In genomic region chr1:8886589-8886988, GRCh38 we compare ENCODE assay signal across 22 cellular contexts. TPM values are rescaled to one million over a fixed set of nuclear protein-coding genes. Genes with fewer than 3 reads are reported as not detected.
DNase-seq lines count a peak whose midpoint lies in the region; ATAC-seq, FAIRE-seq and TF ChIP-seq lines count a peak whose summit lies in the region.
"Had no signal": no experiment of that assay in that cellular context is flagged by ENCODE, and none has a peak within 500 bp of the region (broad histone marks: within the 10 kb centered on the region; RNA-seq: fewer than 3 reads in every experiment).

No MANE protein-coding gene starts in this region.

- no peaks in the 10 kb centered on the region for H3K36me3 Mint-ChIP-seq in neural progenitor cell
- H3K36me3 Mint-ChIP-seq: CD4-positive, CD25-positive, alpha-beta regulatory T cell; CD8-positive, alpha-beta memory T cell; IgD-negative memory B cell had no signal

- FAIRE-seq in A549 (lab: Jason Lieb, UNC) (no peak), GM12878 (lab: Jason Lieb, UNC) (no peak)
- FAIRE-seq: G401.6, GM12892, GM18507, H1, HTR-8/SVneo had no signal

- CTCF ChIA-PET in A549 (lab: Yijun Ruan, JAX) (interaction anchor here (1.0 to 2.5 kb wide), 5 partner anchors 15 to 101 kb away, joined by 3 to 9 read pairs (median 5); no protein-coding TSS in a partner anchor), GM12878 (lab: Yijun Ruan, JAX) (interaction anchor here (0.7 to 2.2 kb wide), 2 partner anchors 37 to 38 kb away, joined by 3 to 6 read pairs; no protein-coding TSS in a partner anchor)

- SMC1A ChIA-PET in GM12878 (lab: Charles Lee; ENCODE audit: uncharacterized antibody, unreplicated experiment): no interaction called here

- H3K79me2 ChIP-seq in GM12878 (ENCODE audit: control insufficient read depth, insufficient read depth, low read length) (no peaks in the 10 kb centered on the region), neural progenitor cell (ENCODE audit: low read depth) (no peaks in the 10 kb centered on the region)

- no peaks in the 10 kb centered on the region for H3K36me3 ChIP-seq in GM12878 (ENCODE audit: control insufficient read depth in 2 of 2, insufficient read depth in 2 of 2, low read length in 1 of 2)
- no peaks in the 10 kb centered on the region for H3K36me3 ChIP-seq in lower lobe of right lung
- no peaks in the 10 kb centered on the region for H3K36me3 ChIP-seq in neural progenitor cell
- H3K36me3 ChIP-seq in mucosa of descending colon (ENCODE audit: low read depth): no peaks in the 10 kb centered on the region
- H3K36me3 ChIP-seq: BE2C had no signal

- H3K9ac ChIP-seq in GM12878 (ENCODE audit: control insufficient read depth, insufficient read depth, low read length) (no peak overlapping the region), neural progenitor cell (no peak overlapping the region)

- TF ChIP-seq EP300 in A549 (IDR thresholded peaks at IDR 0.05): no peak
- TF ChIP-seq EP300 in GM12878 (IDR thresholded peaks at IDR 0.05; ENCODE audit: borderline replicate concordance in 1 of 2, control insufficient read depth in 1 of 2, low read depth in 2 of 2, low read length in 2 of 2): no peak

- H3K4me2 ChIP-seq in A549 (no peak overlapping the region), GM12878 (ENCODE audit: control insufficient read depth, insufficient read depth) (no peak overlapping the region), neural progenitor cell (no peak overlapping the region)

- H3K27ac Mint-ChIP-seq in neural progenitor cell: no peak overlapping the region
- H3K27ac Mint-ChIP-seq: H9 had no signal

- H3K4me3 Mint-ChIP-seq in neural progenitor cell: peak overlapping the region; percentile 67
- H3K4me3 Mint-ChIP-seq: CD4-positive, CD25-positive, alpha-beta regulatory T cell; CD8-positive, alpha-beta memory T cell; H9; IgD-negative memory B cell had no signal

- TF ChIP-seq CTCF in A549 (IDR thresholded peaks at IDR 0.05) (no peak), GM12878 (IDR thresholded peaks at IDR 0.05 in 2 of 3, conservative IDR thresholded peaks at IDR 0.05 in 1 of 3; ENCODE audit: control insufficient read depth in 2 of 3, extremely low read depth in 1 of 3, insufficient read depth in 1 of 3, low read depth in 3 of 3, low read length in 3 of 3) (no peak), lower lobe of right lung (IDR thresholded peaks at IDR 0.05) (no peak), neural progenitor cell (IDR thresholded peaks at IDR 0.05) (no peak), mucosa of descending colon (IDR thresholded peaks at IDR 0.05) (no peak)

- H4K20me1 ChIP-seq in GM12878 (ENCODE audit: control insufficient read depth, insufficient read depth) (no peaks in the 10 kb centered on the region), neural progenitor cell (ENCODE audit: low read depth) (no peaks in the 10 kb centered on the region)

- H2AFZ ChIP-seq in GM12878 (ENCODE audit: control insufficient read depth, low read depth, low read length): no peak overlapping the region
- H2AFZ ChIP-seq in neural progenitor cell (replicated peaks): no peak overlapping the region

- H3K4me1 ChIP-seq in A549 (peaks cover 65% of the 10 kb centered on the region), GM12878 (ENCODE audit: control insufficient read depth, insufficient read depth, low read length) (no peaks in the 10 kb centered on the region), lower lobe of right lung (peaks cover 20% of the 10 kb centered on the region), neural progenitor cell (peaks cover 23% of the 10 kb centered on the region), mucosa of descending colon (ENCODE audit: low read depth) (peaks cover 7% of the 10 kb centered on the region)
- H3K4me1 ChIP-seq: BE2C had no signal

- peaks cover 13% of the 10 kb centered on the region for H3K27me3 Mint-ChIP-seq in neural progenitor cell (ENCODE audit: insufficient read depth, low read depth)
- H3K27me3 Mint-ChIP-seq: CD4-positive, CD25-positive, alpha-beta regulatory T cell; IgD-negative memory B cell had no signal

- ATAC-seq in A549 (no peak), GM12878 (no peak), lower lobe of right lung (no peak), mucosa of descending colon (no peak)

- H3K27ac ChIP-seq in A549 (peak overlapping the region; percentile 99), GM12878 (ENCODE audit: control insufficient read depth, insufficient read depth) (no peak overlapping the region), lower lobe of right lung (peak overlapping the region; percentile 31), neural progenitor cell (no peak overlapping the region)

- in situ Hi-C loops in GM12878 (cut with MboI): no loop called here

- WGBS in A549 (ENCODE audit: missing lambda C conversion rate): 92% methylated on average over 2 of the region's 2 CpGs
- 92% methylated on average over 2 of the region's 2 CpGs for WGBS in GM12878 (ENCODE audit: insufficient coverage, insufficient replicate concordance, low lambda C conversion rate, missing lambda C conversion rate)

- H3K27me3 ChIP-seq in GM12878 (replicated peaks in 1 of 2; ENCODE audit: control insufficient read depth in 2 of 2, insufficient read depth in 2 of 2, low read length in 1 of 2) (no peaks in the 10 kb centered on the region; a peak in 1 of 4 replicates), lower lobe of right lung (ENCODE audit: low read depth) (no peaks in the 10 kb centered on the region), neural progenitor cell (no peaks in the 10 kb centered on the region)
- H3K27me3 ChIP-seq: BE2C had no signal

- no TSS peak for BruUV-seq in GM12878 (replicated peaks; lab: Mats Ljungman, UMichigan)

- intact Hi-C loops in GM12878 (cut with micrococcal nuclease; ENCODE audit: unreplicated experiment): no loop called here
- intact Hi-C loops in lower lobe of right lung (cut with DNase I): no loop called here
- intact Hi-C loops in mucosa of descending colon (cut with DNase I, micrococcal nuclease): no loop called here

- RAD21 ChIA-PET in GM12878 (lab: Charles Lee; ENCODE audit: unreplicated experiment): no interaction called here

- H3K9me3 ChIP-seq in A549: no peaks in the 10 kb centered on the region
- no peaks in the 10 kb centered on the region for H3K9me3 ChIP-seq in GM12878 (replicated peaks; ENCODE audit: control insufficient read depth, insufficient read depth, low read length)
- no peaks in the 10 kb centered on the region for H3K9me3 ChIP-seq in lower lobe of right lung
- no peaks in the 10 kb centered on the region for H3K9me3 ChIP-seq in neural progenitor cell (ENCODE audit: low read depth)
- no peaks in the 10 kb centered on the region for H3K9me3 ChIP-seq in mucosa of descending colon
- H3K9me3 ChIP-seq: BE2C had no signal

- DNase-seq in A549 (ENCODE audit: low read depth in 1 of 2, low spot score in 1 of 2) (no peak), GM12878 (ENCODE audit: low read depth, low spot score) (no peak), lower lobe of right lung (no peak), neural progenitor cell (ENCODE audit: low spot score) (no peak), NCI-H226 (no peak), mucosa of descending colon (no peak), DMS153 treated with DMSO at 0.1 percent for 48 hours (lab: John Stamatoyannopoulos, UW; ENCODE audit: unreplicated experiment) (no peak), Ammon's horn (ENCODE audit: low spot score) (no peak)
- DNase-seq: 8988T; BE2C; C1 segment of cervical spinal cord; CD4-positive, CD25-positive, alpha-beta regulatory T cell; CD8-positive, alpha-beta memory T cell; COR-L47; DMS 273 treated with DMSO at 0.1 percent for 48 hours; H9 had no signal

- POLR2A ChIA-PET in A549 (lab: Yijun Ruan, JAX): no interaction called here
- POLR2A ChIA-PET in GM12878 (lab: Charles Lee): interaction anchor here (1.9 kb wide), 1 partner anchor 8 kb away, joined by 5 read pairs; the partner anchor contains the start of gene ENO1

- H3K4me3 ChIP-seq in A549 (no peak overlapping the region), GM12878 (no peak overlapping the region), lower lobe of right lung (no peak overlapping the region), neural progenitor cell (no peak overlapping the region), mucosa of descending colon (no peak overlapping the region)

- H3K9me3 Mint-ChIP-seq in neural progenitor cell: no peaks in the 10 kb centered on the region
- H3K9me3 Mint-ChIP-seq: CD4-positive, CD25-positive, alpha-beta regulatory T cell; CD8-positive, alpha-beta memory T cell; H9; IgD-negative memory B cell had no signal

- peaks cover 33% of the 10 kb centered on the region for H3K4me1 Mint-ChIP-seq in neural progenitor cell
- H3K4me1 Mint-ChIP-seq: CD4-positive, CD25-positive, alpha-beta regulatory T cell; CD8-positive, alpha-beta memory T cell; IgD-negative memory B cell had no signal

- peaks cover 34% of the 10 kb centered on the region for H3F3A ChIP-seq in neural progenitor cell (ENCODE audit: low read depth)

- TF ChIP-seq POLR2A in A549 (IDR thresholded peaks at IDR 0.05; ENCODE audit: low read length): no peak
- no peak for TF ChIP-seq POLR2A in GM12878 (IDR thresholded peaks at IDR 0.05; ENCODE audit: low read depth, low read length)

- TF ChIP-seq RAD21 in A549 (conservative IDR thresholded peaks at IDR 0.05 in 1 of 2, IDR thresholded peaks at IDR 0.05 in 1 of 2): no peak
- TF ChIP-seq RAD21 in GM12878 (IDR thresholded peaks at IDR 0.05; ENCODE audit: insufficient read depth, low read depth, low read length): no peak

RNA-seq across cellular contexts. Expression of gene ENO1, which starts 8.1 kb away (rescaled TPM):
- polyA plus RNA-seq in A549 (2011; rRNA removed): 1,899 and 1,948 TPM in 2 replicates
- polyA plus RNA-seq in A549 (2012; cell fraction: cytosol; rRNA removed): 2,304 and 2,482 TPM in 2 replicates
- polyA plus RNA-seq in A549 (2012; cell fraction: nucleus; rRNA removed): 3,157 and 3,429 TPM in 2 replicates
- 2,937 to 2,981 TPM (median 2,952 TPM) in 3 replicates for polyA plus RNA-seq in A549 (2017; fragmentation: RNase III; extraction: RNeasy Plus Mini Kit Qiagen cat#74134 plus additional on column Dnase treatment)
- polyA minus RNA-seq in A549 (2011; rRNA and poly(A)+ RNA removed): 2,309 and 2,515 TPM in 2 replicates
- 1,080 and 1,100 TPM in 2 replicates for total RNA-seq in GM12878 (2013; cell fraction: nucleolus; rRNA removed)
- 2,091 and 2,104 TPM in 2 replicates for total RNA-seq in GM12878 (2014; rRNA removed)
- 1,863 and 1,937 TPM in 2 replicates for total RNA-seq in GM12878 (2014; rRNA removed; fragmentation: Illumina TruSeq; extraction: Trizol)
- 1,850 and 1,883 TPM in 2 replicates for total RNA-seq in GM12878 (2021)
- polyA plus RNA-seq in GM12878 (2011; ENCODE audit: low read depth): 1,510 TPM
- 3,232 and 3,745 TPM in 2 replicates for polyA plus RNA-seq in GM12878 (2011; rRNA removed)
- polyA plus RNA-seq in GM12878 (2011; cell fraction: cytosol; rRNA removed): 3,954 and 4,686 TPM in 2 replicates
- 2,823 and 3,284 TPM in 2 replicates for polyA plus RNA-seq in GM12878 (2011; cell fraction: nucleus; rRNA removed)
- polyA plus RNA-seq in GM12878 (2012): 2,617 and 3,014 TPM in 2 replicates
- 1,358 and 1,983 TPM in 2 replicates for polyA plus RNA-seq in GM12878 (2014; fragmentation: Illumina TruSeq; extraction: Trizol)
- polyA plus RNA-seq in GM12878 (2014; fragmentation: Nextera tagmentation; extraction: Ambion mirVana): 1,000 to 10,000 TPM; 3,300 to 4,219 TPM
- 1,935 and 1,951 TPM in 2 replicates for polyA plus RNA-seq in GM12878 (2014; rRNA removed)
- polyA plus RNA-seq in GM12878 (2016; fragmentation: Nextera tagmentation; extraction: Ambion mirVana): 1,000 to 10,000 TPM; 2,558 to 2,669 TPM
- 3,220 and 5,413 TPM in 2 replicates for polyA minus RNA-seq in GM12878 (2011; rRNA and poly(A)+ RNA removed)
- polyA minus RNA-seq in GM12878 (2011; cell fraction: cytosol; rRNA and poly(A)+ RNA removed): 1,559 and 1,564 TPM in 2 replicates
- polyA minus RNA-seq in GM12878 (2011; cell fraction: nucleus; rRNA and poly(A)+ RNA removed): 601 and 693 TPM in 2 replicates
- 580 TPM for total RNA-seq in lower lobe of right lung
- total RNA-seq in neural progenitor cell (ENCODE audit: low replicate concordance): 1,414 and 2,157 TPM in 2 replicates
- total RNA-seq in mucosa of descending colon: 100 to 1,000 TPM; 383 to 734 (median 494) TPM

RNA-seq across cellular contexts. Expression of gene CA6, which starts 59.1 kb away (rescaled TPM):
- polyA plus RNA-seq in A549 (2011; rRNA removed) (not detected in 2 replicates), A549 (2017; fragmentation: RNase III; extraction: RNeasy Plus Mini Kit Qiagen cat#74134 plus additional on column Dnase treatment) (not detected in 3 replicates), GM12878 (2011; rRNA removed) (not detected in 2 replicates), GM12878 (2014; fragmentation: Illumina TruSeq; extraction: Trizol) (not detected in 2 replicates), GM12878 (2014; fragmentation: Nextera tagmentation; extraction: Ambion mirVana) (not detected), GM12878 (2014; rRNA removed) (not detected in 2 replicates), GM12878 (2016; fragmentation: Nextera tagmentation; extraction: Ambion mirVana) (not detected)
- not detected in 2 replicates for polyA plus RNA-seq in A549 (2012; cell fraction: cytosol; rRNA removed)
- not detected in 2 replicates for polyA plus RNA-seq in A549 (2012; cell fraction: nucleus; rRNA removed)
- polyA minus RNA-seq in A549 (2011; rRNA and poly(A)+ RNA removed): not detected in 2 replicates
- not detected in 2 replicates for total RNA-seq in GM12878 (2013; cell fraction: nucleolus; rRNA removed)
- total RNA-seq in GM12878 (2014; rRNA removed) (not detected in 2 replicates), GM12878 (2014; rRNA removed; fragmentation: Illumina TruSeq; extraction: Trizol) (not detected in 2 replicates), GM12878 (2021) (not detected in 2 replicates), lower lobe of right lung (not detected), neural progenitor cell (ENCODE audit: low replicate concordance) (not detected in 2 replicates), mucosa of descending colon (not detected)
- not detected for polyA plus RNA-seq in GM12878 (2011; ENCODE audit: low read depth)
- not detected in 2 replicates for polyA plus RNA-seq in GM12878 (2011; cell fraction: cytosol; rRNA removed)
- not detected in 2 replicates for polyA plus RNA-seq in GM12878 (2011; cell fraction: nucleus; rRNA removed)
- polyA plus RNA-seq in GM12878 (2012): not detected in 2 replicates
- polyA minus RNA-seq in GM12878 (2011; rRNA and poly(A)+ RNA removed): not detected in 2 replicates
- polyA minus RNA-seq in GM12878 (2011; cell fraction: cytosol; rRNA and poly(A)+ RNA removed): not detected in 2 replicates
- not detected in 2 replicates for polyA minus RNA-seq in GM12878 (2011; cell fraction: nucleus; rRNA and poly(A)+ RNA removed)
- total RNA-seq: CD4-positive, CD25-positive, alpha-beta regulatory T cell; H1; H9 had no signal
- polyA plus RNA-seq: H1, IgD-negative memory B cell had no signal

Comparison
In these comparisons a context has a peak if more than half of its experiments do, and no peak if none do; other contexts are left out.
1. H3K27ac ChIP-seq: peak in A549 (2 of 2) and lower lobe of right lung (single experiment); none in GM12878 (single experiment) and neural progenitor cell (single experiment).